ENCODE assay signal across 17 cellular contexts in genomic region chr2:240428245-240428644, GRCh38. TPM values are rescaled to one million over a fixed set of nuclear protein-coding genes. Genes with fewer than 3 reads are reported as not detected.
DNase-seq lines count a peak whose midpoint lies in the region; ATAC-seq lines count a peak whose summit lies in the region.
"Had no signal": no experiment of that assay in that cellular context is flagged by ENCODE, and none has a peak within 500 bp of the region (broad histone marks: within the 10 kb centered on the region; RNA-seq: fewer than 3 reads in every experiment).

No MANE protein-coding gene starts in this region.

- H3K4me1 Mint-ChIP-seq in activated CD4-positive, alpha-beta T cell treated with anti-CD3 and anti-CD28 coated beads, Interleukin-2, amount 10 ng/mL, durations not matched to agents 7 days and 5 days, result peaks cover 11% of the 10 kb centered on the region
- peaks cover 6% of the 10 kb centered on the region for H3K4me1 Mint-ChIP-seq in activated naive CD4-positive, alpha-beta T cell treated with anti-CD3 and anti-CD28 coated beads, Interleukin-2, amount 10 ng/mL, durations not matched to agents 7 days and 5 days
- H3K4me1 Mint-ChIP-seq in activated T-helper 1 cell treated with anti-CD3 and anti-CD28 coated beads, Interleukin-12 subunit alpha, Interleukin-12 subunit beta, Interleukin-2, Interleukin-4 antibody, amounts not matched to agents 30 ng/mL and 10 ng/mL and 1 ng/mL, durations not matched to agents 14 hours and 24 hours and 36 hours (ENCODE audit: low read depth), result peaks cover 23% of the 10 kb centered on the region
- H3K4me1 Mint-ChIP-seq in stimulated activated naive CD8-positive, alpha-beta T cell treated with anti-CD3 and anti-CD28 coated beads, Interleukin-15, Interleukin-2, amounts not matched to agents 100 ng/mL and 50 ng/mL, for 24 hours (ENCODE audit: low read depth), result peaks cover 29% of the 10 kb centered on the region
- H3K4me1 Mint-ChIP-seq: GM23338 had no signal

- H3K36me3 Mint-ChIP-seq in activated CD4-positive, alpha-beta T cell treated with anti-CD3 and anti-CD28 coated beads, Interleukin-2, amount 10 ng/mL, durations not matched to agents 7 days and 5 days (ENCODE audit: low read depth), result no peaks in the 10 kb centered on the region
- peaks cover 8 to 27% of the 10 kb centered on the region in 2 donors for H3K36me3 Mint-ChIP-seq in activated naive CD4-positive, alpha-beta T cell treated with anti-CD3 and anti-CD28 coated beads, Interleukin-2, amount 50 U/mL, for 72 hours
- H3K36me3 Mint-ChIP-seq in activated naive CD4-positive, alpha-beta T cell treated with anti-CD3 and anti-CD28 coated beads, Interleukin-2, amount 10 ng/mL, durations not matched to agents 7 days and 5 days, result no peaks in the 10 kb centered on the region
- H3K36me3 Mint-ChIP-seq in activated T-helper 1 cell treated with anti-CD3 and anti-CD28 coated beads, Interleukin-12 subunit alpha, Interleukin-12 subunit beta, Interleukin-2, Interleukin-4 antibody, amounts not matched to agents 30 ng/mL and 10 ng/mL and 1 ng/mL, durations not matched to agents 14 hours and 24 hours and 36 hours (ENCODE audit: low read depth), result no peaks in the 10 kb centered on the region
- H3K36me3 Mint-ChIP-seq in stimulated activated naive CD8-positive, alpha-beta T cell treated with anti-CD3 and anti-CD28 coated beads, Interleukin-15, Interleukin-2, amounts not matched to agents 100 ng/mL and 50 ng/mL, for 24 hours (ENCODE audit: low read depth), result no peaks in the 10 kb centered on the region

- peak; percentile 52 to 63 for ATAC-seq in activated naive CD4-positive, alpha-beta T cell treated with anti-CD3 and anti-CD28 coated beads, Interleukin-2, amount 50 U/mL, for 72 hours
- ATAC-seq in HG03025 (IDR thresholded peaks at IDR 0.05; ENCODE audit: low FRiP score, unreplicated experiment), result no peak
- ATAC-seq: GM23338 had no signal

- DNase-seq in activated CD4-positive, alpha-beta T cell treated with anti-CD3 and anti-CD28 coated beads for 48 hours, result peak; percentile 55
- no peak for DNase-seq in activated CD4-positive, alpha-beta T cell treated with anti-CD3 and anti-CD28 coated beads, Interleukin-2, amount 10 ng/mL, durations not matched to agents 7 days and 5 days
- peak; percentile 4 to 25 for DNase-seq in activated naive CD4-positive, alpha-beta T cell treated with anti-CD3 and anti-CD28 coated beads, Interleukin-2, amount 50 U/mL, for 72 hours (ENCODE audit: low spot score in 2 of 2)
- DNase-seq in activated naive CD4-positive, alpha-beta T cell treated with anti-CD3 and anti-CD28 coated beads, Interleukin-2, amount 10 ng/mL, durations not matched to agents 7 days and 5 days, result no peak
- DNase-seq in activated T-helper 1 cell treated with anti-CD3 and anti-CD28 coated beads, Interleukin-12 subunit alpha, Interleukin-12 subunit beta, Interleukin-2, Interleukin-4 antibody, amounts not matched to agents 30 ng/mL and 10 ng/mL and 1 ng/mL, durations not matched to agents 14 hours and 24 hours and 36 hours (ENCODE audit: low spot score), result no peak
- no peak for DNase-seq in superior temporal gyrus (ENCODE audit: extremely low spot score)
- DNase-seq: C1 segment of cervical spinal cord; DMS153; NCI-H1436 treated with DMSO at 0.1 percent for 48 hours; NCI-H2107; NCI-H226; NCI-H526 treated with DMSO at 0.1 percent for 48 hours; NK-92 treated with Interleukin-12 subunit alpha and Interleukin-12 subunit beta, amount 100 ng/mL, for 24 hours; OCI-M1 had no signal

- H3K27me3 Mint-ChIP-seq in activated CD4-positive, alpha-beta T cell treated with anti-CD3 and anti-CD28 coated beads, Interleukin-2, amount 10 ng/mL, durations not matched to agents 7 days and 5 days, result peaks cover 3% of the 10 kb centered on the region
- peaks cover 70% of the 10 kb centered on the region for H3K27me3 Mint-ChIP-seq in activated naive CD4-positive, alpha-beta T cell treated with anti-CD3 and anti-CD28 coated beads, Interleukin-2, amount 10 ng/mL, durations not matched to agents 7 days and 5 days
- H3K27me3 Mint-ChIP-seq in activated T-helper 1 cell treated with anti-CD3 and anti-CD28 coated beads, Interleukin-12 subunit alpha, Interleukin-12 subunit beta, Interleukin-2, Interleukin-4 antibody, amounts not matched to agents 30 ng/mL and 10 ng/mL and 1 ng/mL, durations not matched to agents 14 hours and 24 hours and 36 hours (ENCODE audit: insufficient read depth), result peaks cover 9% of the 10 kb centered on the region
- peaks cover 41% of the 10 kb centered on the region for H3K27me3 Mint-ChIP-seq in stimulated activated naive CD8-positive, alpha-beta T cell treated with anti-CD3 and anti-CD28 coated beads, Interleukin-15, Interleukin-2, amounts not matched to agents 100 ng/mL and 50 ng/mL, for 24 hours

- POLR2A ChIA-PET in activated CD4-positive, alpha-beta T cell treated with anti-CD3 and anti-CD28 coated beads, Interleukin-2, amount 10 ng/mL, durations not matched to agents 7 days and 5 days (lab: Charles Lee), result no interaction called here

- intact Hi-C loops in activated T-helper 1 cell treated with anti-CD3 and anti-CD28 coated beads, Interleukin-12 subunit alpha, Interleukin-12 subunit beta, Interleukin-2, Interleukin-4 antibody, amounts not matched to agents 30 ng/mL and 10 ng/mL and 1 ng/mL, durations not matched to agents 14 hours and 24 hours and 36 hours (cut with micrococcal nuclease), result no loop called here

- CTCF ChIA-PET in activated CD4-positive, alpha-beta T cell treated with anti-CD3 and anti-CD28 coated beads, Interleukin-2, amount 10 ng/mL, durations not matched to agents 7 days and 5 days (lab: Charles Lee), result interaction anchor here (1.4 to 2.3 kb wide), 2 partner anchors 11 to 195 kb away, joined by 5 to 6 read pairs; no protein-coding TSS in a partner anchor
- CTCF ChIA-PET in activated naive CD4-positive, alpha-beta T cell treated with anti-CD3 and anti-CD28 coated beads, Interleukin-2, amount 10 ng/mL, durations not matched to agents 7 days and 5 days (lab: Charles Lee), result no interaction called here

- no peak overlapping the region for H3K27ac Mint-ChIP-seq in activated CD4-positive, alpha-beta T cell treated with anti-CD3 and anti-CD28 coated beads, Interleukin-2, amount 10 ng/mL, durations not matched to agents 7 days and 5 days
- peak overlapping the region in 1 of 2 donors; percentile 25 for H3K27ac Mint-ChIP-seq in activated naive CD4-positive, alpha-beta T cell treated with anti-CD3 and anti-CD28 coated beads, Interleukin-2, amount 50 U/mL, for 72 hours
- no peak overlapping the region for H3K27ac Mint-ChIP-seq in activated naive CD4-positive, alpha-beta T cell treated with anti-CD3 and anti-CD28 coated beads, Interleukin-2, amount 10 ng/mL, durations not matched to agents 7 days and 5 days
- H3K27ac Mint-ChIP-seq in activated T-helper 1 cell treated with anti-CD3 and anti-CD28 coated beads, Interleukin-12 subunit alpha, Interleukin-12 subunit beta, Interleukin-2, Interleukin-4 antibody, amounts not matched to agents 30 ng/mL and 10 ng/mL and 1 ng/mL, durations not matched to agents 14 hours and 24 hours and 36 hours, result peak overlapping the region; percentile 27
- H3K27ac Mint-ChIP-seq in stimulated activated naive CD8-positive, alpha-beta T cell treated with anti-CD3 and anti-CD28 coated beads, Interleukin-15, Interleukin-2, amounts not matched to agents 100 ng/mL and 50 ng/mL, for 24 hours, result peak overlapping the region; percentile 69
- H3K27ac Mint-ChIP-seq: GM23338 had no signal

- no peak overlapping the region for H3K4me3 Mint-ChIP-seq in activated CD4-positive, alpha-beta T cell treated with anti-CD3 and anti-CD28 coated beads, Interleukin-2, amount 10 ng/mL, durations not matched to agents 7 days and 5 days
- no peak overlapping the region for H3K4me3 Mint-ChIP-seq in activated naive CD4-positive, alpha-beta T cell treated with anti-CD3 and anti-CD28 coated beads, Interleukin-2, amount 10 ng/mL, durations not matched to agents 7 days and 5 days
- no peak overlapping the region for H3K4me3 Mint-ChIP-seq in activated T-helper 1 cell treated with anti-CD3 and anti-CD28 coated beads, Interleukin-12 subunit alpha, Interleukin-12 subunit beta, Interleukin-2, Interleukin-4 antibody, amounts not matched to agents 30 ng/mL and 10 ng/mL and 1 ng/mL, durations not matched to agents 14 hours and 24 hours and 36 hours
- peak overlapping the region; percentile 2 for H3K4me3 Mint-ChIP-seq in stimulated activated naive CD8-positive, alpha-beta T cell treated with anti-CD3 and anti-CD28 coated beads, Interleukin-15, Interleukin-2, amounts not matched to agents 100 ng/mL and 50 ng/mL, for 24 hours
- H3K4me3 Mint-ChIP-seq: GM23338 had no signal

- no peaks in the 10 kb centered on the region for H3K9me3 Mint-ChIP-seq in activated CD4-positive, alpha-beta T cell treated with anti-CD3 and anti-CD28 coated beads, Interleukin-2, amount 10 ng/mL, durations not matched to agents 7 days and 5 days
- H3K9me3 Mint-ChIP-seq in activated naive CD4-positive, alpha-beta T cell treated with anti-CD3 and anti-CD28 coated beads, Interleukin-2, amount 50 U/mL, for 72 hours, result peaks cover 12 to 15% of the 10 kb centered on the region in 2 donors
- peaks cover 7% of the 10 kb centered on the region for H3K9me3 Mint-ChIP-seq in activated naive CD4-positive, alpha-beta T cell treated with anti-CD3 and anti-CD28 coated beads, Interleukin-2, amount 10 ng/mL, durations not matched to agents 7 days and 5 days
- H3K9me3 Mint-ChIP-seq in activated T-helper 1 cell treated with anti-CD3 and anti-CD28 coated beads, Interleukin-12 subunit alpha, Interleukin-12 subunit beta, Interleukin-2, Interleukin-4 antibody, amounts not matched to agents 30 ng/mL and 10 ng/mL and 1 ng/mL, durations not matched to agents 14 hours and 24 hours and 36 hours, result peaks cover 10% of the 10 kb centered on the region
- H3K9me3 Mint-ChIP-seq in stimulated activated naive CD8-positive, alpha-beta T cell treated with anti-CD3 and anti-CD28 coated beads, Interleukin-15, Interleukin-2, amounts not matched to agents 100 ng/mL and 50 ng/mL, for 24 hours, result peaks cover 4% of the 10 kb centered on the region

RNA-seq across cellular contexts. Expression of gene GPC1, which starts 7.2 kb away (rescaled TPM):
- 1 to 10 TPM; 7.3 to 7.5 TPM for total RNA-seq in activated CD4-positive, alpha-beta T cell treated with anti-CD3 and anti-CD28 coated beads, Interleukin-2, amount 10 ng/mL, durations not matched to agents 7 days and 5 days
- total RNA-seq in activated naive CD4-positive, alpha-beta T cell treated with anti-CD3 and anti-CD28 coated beads, Interleukin-2, amount 50 U/mL, for 72 hours, result 1 to 10 TPM; 1.6 to 5.5 TPM
- 6.2 and 6.5 TPM in 2 replicates for total RNA-seq in activated T-helper 1 cell treated with anti-CD3 and anti-CD28 coated beads, Interleukin-12 subunit alpha, Interleukin-12 subunit beta, Interleukin-2, Interleukin-4 antibody, amounts not matched to agents 30 ng/mL and 10 ng/mL and 1 ng/mL, durations not matched to agents 14 hours and 24 hours and 36 hours

Comparison
In these comparisons a context has a peak if more than half of its experiments do, and no peak if none do; other contexts are left out.
1. DNase-seq: peak in activated CD4-positive, alpha-beta T cell treated with anti-CD3 and anti-CD28 coated beads for 48 hours (single experiment) and activated naive CD4-positive, alpha-beta T cell treated with anti-CD3 and anti-CD28 coated beads, Interleukin-2, amount 50 U/mL, for 72 hours (2 of 2); none in activated CD4-positive, alpha-beta T cell treated with anti-CD3 and anti-CD28 coated beads, Interleukin-2, amount 10 ng/mL, durations not matched to agents 7 days and 5 days (single experiment), activated naive CD4-positive, alpha-beta T cell treated with anti-CD3 and anti-CD28 coated beads, Interleukin-2, amount 10 ng/mL, durations not matched to agents 7 days and 5 days (single experiment), activated T-helper 1 cell treated with anti-CD3 and anti-CD28 coated beads, Interleukin-12 subunit alpha, Interleukin-12 subunit beta, Interleukin-2, Interleukin-4 antibody, amounts not matched to agents 30 ng/mL and 10 ng/mL and 1 ng/mL, durations not matched to agents 14 hours and 24 hours and 36 hours (single experiment) and superior temporal gyrus (single experiment).
2. H3K27ac Mint-ChIP-seq: peak in activated T-helper 1 cell treated with anti-CD3 and anti-CD28 coated beads, Interleukin-12 subunit alpha, Interleukin-12 subunit beta, Interleukin-2, Interleukin-4 antibody, amounts not matched to agents 30 ng/mL and 10 ng/mL and 1 ng/mL, durations not matched to agents 14 hours and 24 hours and 36 hours (single experiment) and stimulated activated naive CD8-positive, alpha-beta T cell treated with anti-CD3 and anti-CD28 coated beads, Interleukin-15, Interleukin-2, amounts not matched to agents 100 ng/mL and 50 ng/mL, for 24 hours (single experiment); none in activated CD4-positive, alpha-beta T cell treated with anti-CD3 and anti-CD28 coated beads, Interleukin-2, amount 10 ng/mL, durations not matched to agents 7 days and 5 days (single experiment) and activated naive CD4-positive, alpha-beta T cell treated with anti-CD3 and anti-CD28 coated beads, Interleukin-2, amount 10 ng/mL, durations not matched to agents 7 days and 5 days (single experiment).